ENCODE assay signal across 16 cellular contexts in genomic region chr1:174535207-174535606, GRCh38.
"Had no signal": no experiment of that assay in that cellular context is flagged by ENCODE, and none has a peak within 500 bp of the region (broad histone marks: within the 10 kb centered on the region; RNA-seq: fewer than 3 reads in every experiment).

No MANE protein-coding gene starts in this region.

- H3K4me3 ChIP-seq: colonic mucosa, esophagus squamous epithelium, right lobe of liver, spleen, tibial nerve had no signal

- H3K4me1 Mint-ChIP-seq: activated B cell treated with CpG ODN at 0.5 μM for 24 hours; activated naive CD4-positive, alpha-beta T cell treated with anti-CD3 and anti-CD28 coated beads, Interleukin-2, amount 50 U/mL, for 24 hours; natural killer cell; stimulated activated memory B cell treated with anti-CD40 and anti-IgM and Interleukin-4, amounts not matched to agents 10 μg/mL and 1 μg/mL and 100 μg/mL, for 72 hours had no signal

- ATAC-seq: left colon; natural killer cell; right lobe of liver; stimulated activated memory B cell treated with anti-CD40 and anti-IgM and Interleukin-4, amounts not matched to agents 10 μg/mL and 1 μg/mL and 100 μg/mL, for 72 hours had no signal

- H3K27me3 Mint-ChIP-seq: activated B cell treated with CpG ODN at 0.5 μM for 24 hours; activated naive CD4-positive, alpha-beta T cell treated with anti-CD3 and anti-CD28 coated beads, Interleukin-2, amount 50 U/mL, for 24 hours; stimulated activated memory B cell treated with anti-CD40 and anti-IgM and Interleukin-4, amounts not matched to agents 10 μg/mL and 1 μg/mL and 100 μg/mL, for 72 hours had no signal

- H3K27ac Mint-ChIP-seq: activated B cell treated with CpG ODN at 0.5 μM for 24 hours; activated naive CD4-positive, alpha-beta T cell treated with anti-CD3 and anti-CD28 coated beads, Interleukin-2, amount 50 U/mL, for 24 hours; natural killer cell; stimulated activated memory B cell treated with anti-CD40 and anti-IgM and Interleukin-4, amounts not matched to agents 10 μg/mL and 1 μg/mL and 100 μg/mL, for 72 hours; T-helper 1 cell treated with Interleukin-12 subunit alpha and Interleukin-12 subunit beta and Interleukin-4 antibody, amounts not matched to agents 30 μg/mL and 1 μg/mL, for 36 hours had no signal

- DNase-seq: activated B cell treated with CpG ODN at 0.5 μM for 24 hours; activated CD4-positive, alpha-beta T cell treated with anti-CD3 and anti-CD28 coated beads, Interleukin-2, amount 50 U/mL, for 1 hour; amygdala; colonic mucosa; esophagus squamous epithelium; hypothalamus; left colon; natural killer cell; nucleus accumbens; right lobe of liver; spleen; stimulated activated CD4-positive, alpha-beta T cell treated with anti-CD3 and anti-CD28 coated beads, Interleukin-1b, Interleukin-23, amount 100 ng/mL, for 48 hours had no signal

- H3K4me3 Mint-ChIP-seq: activated B cell treated with CpG ODN at 0.5 μM for 24 hours; activated naive CD4-positive, alpha-beta T cell treated with anti-CD3 and anti-CD28 coated beads, Interleukin-2, amount 50 U/mL, for 24 hours; natural killer cell; stimulated activated memory B cell treated with anti-CD40 and anti-IgM and Interleukin-4, amounts not matched to agents 10 μg/mL and 1 μg/mL and 100 μg/mL, for 72 hours; T-helper 1 cell treated with Interleukin-12 subunit alpha and Interleukin-12 subunit beta and Interleukin-4 antibody, amounts not matched to agents 30 μg/mL and 1 μg/mL, for 36 hours had no signal
